Comparison of ENCODE assay signal across 28 cellular contexts in genomic region chr3:157051625-157052024, GRCh38.
"Had no signal": no experiment of that assay in that cellular context is flagged by ENCODE, and none has a peak within 500 bp of the region (broad histone marks: within the 10 kb centered on the region; RNA-seq: fewer than 3 reads in every experiment).

No MANE protein-coding gene starts in this region.

- H3K4me3 ChIP-seq: left ventricle myocardium inferior, lung, neural progenitor cell, right atrium auricular region, right lobe of liver, smooth muscle cell, suprapubic skin, thoracic aorta, tibial artery, upper lobe of right lung had no signal

- ATAC-seq: left colon, natural killer cell, right lobe of liver, upper lobe of right lung had no signal

- H3K9me3 ChIP-seq: left ventricle myocardium inferior, neutrophil, right atrium auricular region, right lobe of liver, suprapubic skin, thoracic aorta, tibial artery, upper lobe of right lung had no signal

- H3K4me1 ChIP-seq: left ventricle myocardium inferior, neural progenitor cell, right atrium auricular region, right lobe of liver, suprapubic skin, upper lobe of right lung had no signal

- H3K9ac ChIP-seq: neural progenitor cell had no signal

- FAIRE-seq: islet of Langerhans, kidney, urothelium cell line had no signal

- H3K36me3 ChIP-seq: left ventricle myocardium inferior, neural progenitor cell, neutrophil, right atrium auricular region, right lobe of liver, suprapubic skin, thoracic aorta, tibial artery, upper lobe of right lung had no signal

- H2AFZ ChIP-seq: neural progenitor cell had no signal

- DNase-seq: hypothalamus; immature natural killer cell; kidney; left colon; left ventricle myocardium inferior; mesendoderm; naive B cell; natural killer cell; nephron progenitor cell; occipital lobe; right lobe of liver; stimulated activated CD4-positive, alpha-beta T cell treated with anti-CD3 and anti-CD28 coated beads, Interleukin-12 subunit alpha, Interleukin-12 subunit beta, amount 100 ng/mL, for 4 hours; stimulated activated CD4-positive, alpha-beta T cell treated with anti-CD3 and anti-CD28 coated beads, Interleukin-15, amount 100 ng/mL, for 24 hours; stimulated activated CD4-positive, alpha-beta T cell treated with anti-CD3 and anti-CD28 coated beads, Interleukin-2, amount 100 ng/mL, for 24 hours; stimulated activated CD4-positive, alpha-beta T cell treated with anti-CD3 and anti-CD28 coated beads, Interleukin-4, amount 100 ng/mL, for 1 hour; stimulated activated naive CD4-positive, alpha-beta T cell; tibial artery; trophoblast cell; upper lobe of right lung had no signal

- H3K27me3 ChIP-seq: neural progenitor cell, neutrophil, right atrium auricular region, right lobe of liver, suprapubic skin, tibial artery, upper lobe of right lung had no signal

- H3K27ac ChIP-seq: left ventricle myocardium inferior, neural progenitor cell, neutrophil, right atrium auricular region, right lobe of liver, suprapubic skin, thoracic aorta, upper lobe of right lung had no signal

- H3K4me2 ChIP-seq: neural progenitor cell, smooth muscle cell had no signal
